1 cellular context compared by ENCODE assay signal in the genomic region with DNA sequence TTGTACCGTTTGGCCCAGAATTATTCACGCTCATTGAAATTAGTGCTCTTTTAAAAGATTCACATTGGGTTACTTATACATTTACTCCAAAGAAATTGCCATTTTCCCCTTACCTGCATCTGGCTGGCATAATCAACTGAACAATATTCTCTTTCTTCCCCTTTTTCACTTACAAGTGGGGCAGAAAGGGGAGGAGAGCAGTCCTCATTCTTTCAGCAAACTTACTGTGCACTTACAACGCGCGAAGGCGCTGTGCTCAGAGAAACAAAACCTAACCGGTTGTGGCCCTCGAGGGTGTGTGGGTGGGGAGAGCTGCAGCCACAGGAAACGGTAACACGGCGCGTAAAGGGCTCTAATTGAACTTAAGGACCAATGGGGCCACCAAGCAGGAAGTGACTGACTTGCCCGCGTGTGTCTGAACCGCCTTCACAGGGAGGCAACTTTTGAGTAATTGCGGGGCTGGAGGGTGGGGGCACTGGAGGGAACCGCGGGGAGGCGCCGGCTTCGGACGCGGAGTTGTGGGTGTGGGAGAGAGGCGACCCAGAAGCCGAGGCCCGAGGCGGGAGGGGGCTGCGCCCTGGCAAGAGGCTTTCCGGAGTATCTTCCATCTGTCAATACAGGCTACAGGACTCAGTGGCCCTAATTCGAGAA.
TF ChIP-seq lines count a peak whose summit lies in the region.

No MANE protein-coding gene starts in this region.

TF ChIP-seq in HepG2, 621 proteins besides CTCF, POLR2A, EP300 and RAD21 (continued from another document and continues in another):
- TF ChIP-seq, protein P1, sequence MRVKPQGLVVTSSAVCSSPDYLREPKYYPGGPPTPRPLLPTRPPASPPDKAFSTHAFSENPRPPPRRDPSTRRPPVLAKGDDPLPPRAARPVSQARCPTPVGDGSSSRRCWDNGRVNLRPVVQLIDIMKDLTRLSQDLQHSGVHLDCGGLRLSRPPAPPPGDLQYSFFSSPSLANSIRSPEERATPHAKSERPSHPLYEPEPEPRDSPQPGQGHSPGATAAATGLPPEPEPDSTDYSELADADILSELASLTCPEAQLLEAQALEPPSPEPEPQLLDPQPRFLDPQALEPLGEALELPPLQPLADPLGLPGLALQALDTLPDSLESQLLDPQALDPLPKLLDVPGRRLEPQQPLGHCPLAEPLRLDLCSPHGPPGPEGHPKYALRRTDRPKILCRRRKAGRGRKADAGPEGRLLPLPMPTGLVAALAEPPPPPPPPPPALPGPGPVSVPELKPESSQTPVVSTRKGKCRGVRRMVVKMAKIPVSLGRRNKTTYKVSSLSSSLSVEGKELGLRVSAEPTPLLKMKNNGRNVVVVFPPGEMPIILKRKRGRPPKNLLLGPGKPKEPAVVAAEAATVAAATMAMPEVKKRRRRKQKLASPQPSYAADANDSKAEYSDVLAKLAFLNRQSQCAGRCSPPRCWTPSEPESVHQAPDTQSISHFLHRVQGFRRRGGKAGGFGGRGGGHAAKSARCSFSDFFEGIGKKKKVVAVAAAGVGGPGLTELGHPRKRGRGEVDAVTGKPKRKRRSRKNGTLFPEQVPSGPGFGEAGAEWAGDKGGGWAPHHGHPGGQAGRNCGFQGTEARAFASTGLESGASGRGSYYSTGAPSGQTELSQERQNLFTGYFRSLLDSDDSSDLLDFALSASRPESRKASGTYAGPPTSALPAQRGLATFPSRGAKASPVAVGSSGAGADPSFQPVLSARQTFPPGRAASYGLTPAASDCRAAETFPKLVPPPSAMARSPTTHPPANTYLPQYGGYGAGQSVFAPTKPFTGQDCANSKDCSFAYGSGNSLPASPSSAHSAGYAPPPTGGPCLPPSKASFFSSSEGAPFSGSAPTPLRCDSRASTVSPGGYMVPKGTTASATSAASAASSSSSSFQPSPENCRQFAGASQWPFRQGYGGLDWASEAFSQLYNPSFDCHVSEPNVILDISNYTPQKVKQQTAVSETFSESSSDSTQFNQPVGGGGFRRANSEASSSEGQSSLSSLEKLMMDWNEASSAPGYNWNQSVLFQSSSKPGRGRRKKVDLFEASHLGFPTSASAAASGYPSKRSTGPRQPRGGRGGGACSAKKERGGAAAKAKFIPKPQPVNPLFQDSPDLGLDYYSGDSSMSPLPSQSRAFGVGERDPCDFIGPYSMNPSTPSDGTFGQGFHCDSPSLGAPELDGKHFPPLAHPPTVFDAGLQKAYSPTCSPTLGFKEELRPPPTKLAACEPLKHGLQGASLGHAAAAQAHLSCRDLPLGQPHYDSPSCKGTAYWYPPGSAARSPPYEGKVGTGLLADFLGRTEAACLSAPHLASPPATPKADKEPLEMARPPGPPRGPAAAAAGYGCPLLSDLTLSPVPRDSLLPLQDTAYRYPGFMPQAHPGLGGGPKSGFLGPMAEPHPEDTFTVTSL (CRISPR knock-in tag; IDR thresholded peaks at IDR 0.05; ENCODE audit: borderline replicate concordance): no peak
- TF ChIP-seq ZNF101 (CRISPR knock-in tag; IDR thresholded peaks at IDR 0.05; ENCODE audit: borderline replicate concordance, low read depth): no peak
- TF ChIP-seq, protein P2, sequence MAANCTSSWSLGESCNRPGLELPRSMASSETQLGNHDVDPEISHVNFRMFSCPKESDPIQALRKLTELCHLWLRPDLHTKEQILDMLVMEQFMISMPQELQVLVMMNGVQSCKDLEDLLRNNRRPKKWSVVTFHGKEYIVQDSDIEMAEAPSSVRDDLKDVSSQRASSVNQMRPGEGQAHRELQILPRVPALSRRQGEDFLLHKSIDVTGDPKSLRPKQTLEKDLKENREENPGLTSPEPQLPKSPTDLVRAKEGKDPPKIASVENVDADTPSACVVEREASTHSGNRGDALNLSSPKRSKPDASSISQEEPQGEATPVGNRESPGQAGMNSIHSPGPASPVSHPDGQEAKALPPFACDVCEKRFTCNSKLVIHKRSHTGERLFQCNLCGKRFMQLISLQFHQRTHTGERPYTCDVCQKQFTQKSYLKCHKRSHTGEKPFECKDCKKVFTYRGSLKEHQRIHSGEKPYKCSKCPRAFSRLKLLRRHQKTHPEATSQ (CRISPR knock-in tag; IDR thresholded peaks at IDR 0.05; ENCODE audit: borderline replicate concordance): peak; percentile 15; the same call in 1 of the 2 replicates
- TF ChIP-seq U2AF2 (IDR thresholded peaks at IDR 0.05; ENCODE audit: low read depth, low read length): no peak
- no peak for TF ChIP-seq ZNF660 (CRISPR knock-in tag; IDR thresholded peaks at IDR 0.05; ENCODE audit: borderline replicate concordance, low read depth)
- TF ChIP-seq, protein P3, sequence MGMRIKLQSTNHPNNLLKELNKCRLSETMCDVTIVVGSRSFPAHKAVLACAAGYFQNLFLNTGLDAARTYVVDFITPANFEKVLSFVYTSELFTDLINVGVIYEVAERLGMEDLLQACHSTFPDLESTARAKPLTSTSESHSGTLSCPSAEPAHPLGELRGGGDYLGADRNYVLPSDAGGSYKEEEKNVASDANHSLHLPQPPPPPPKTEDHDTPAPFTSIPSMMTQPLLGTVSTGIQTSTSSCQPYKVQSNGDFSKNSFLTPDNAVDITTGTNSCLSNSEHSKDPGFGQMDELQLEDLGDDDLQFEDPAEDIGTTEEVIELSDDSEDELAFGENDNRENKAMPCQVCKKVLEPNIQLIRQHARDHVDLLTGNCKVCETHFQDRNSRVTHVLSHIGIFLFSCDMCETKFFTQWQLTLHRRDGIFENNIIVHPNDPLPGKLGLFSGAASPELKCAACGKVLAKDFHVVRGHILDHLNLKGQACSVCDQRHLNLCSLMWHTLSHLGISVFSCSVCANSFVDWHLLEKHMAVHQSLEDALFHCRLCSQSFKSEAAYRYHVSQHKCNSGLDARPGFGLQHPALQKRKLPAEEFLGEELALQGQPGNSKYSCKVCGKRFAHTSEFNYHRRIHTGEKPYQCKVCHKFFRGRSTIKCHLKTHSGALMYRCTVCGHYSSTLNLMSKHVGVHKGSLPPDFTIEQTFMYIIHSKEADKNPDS (CRISPR knock-in tag; IDR thresholded peaks at IDR 0.05): no peak
- TF ChIP-seq NR2F6 (IDR thresholded peaks at IDR 0.05): no peak
- TF ChIP-seq NR2F6 (CRISPR knock-in tag; IDR thresholded peaks at IDR 0.05): no peak
- TF ChIP-seq ZFP90 (CRISPR knock-in tag; IDR thresholded peaks at IDR 0.05; ENCODE audit: borderline replicate concordance): peak; percentile 57; the same call in 1 of the 2 replicates
- TF ChIP-seq, protein P4, sequence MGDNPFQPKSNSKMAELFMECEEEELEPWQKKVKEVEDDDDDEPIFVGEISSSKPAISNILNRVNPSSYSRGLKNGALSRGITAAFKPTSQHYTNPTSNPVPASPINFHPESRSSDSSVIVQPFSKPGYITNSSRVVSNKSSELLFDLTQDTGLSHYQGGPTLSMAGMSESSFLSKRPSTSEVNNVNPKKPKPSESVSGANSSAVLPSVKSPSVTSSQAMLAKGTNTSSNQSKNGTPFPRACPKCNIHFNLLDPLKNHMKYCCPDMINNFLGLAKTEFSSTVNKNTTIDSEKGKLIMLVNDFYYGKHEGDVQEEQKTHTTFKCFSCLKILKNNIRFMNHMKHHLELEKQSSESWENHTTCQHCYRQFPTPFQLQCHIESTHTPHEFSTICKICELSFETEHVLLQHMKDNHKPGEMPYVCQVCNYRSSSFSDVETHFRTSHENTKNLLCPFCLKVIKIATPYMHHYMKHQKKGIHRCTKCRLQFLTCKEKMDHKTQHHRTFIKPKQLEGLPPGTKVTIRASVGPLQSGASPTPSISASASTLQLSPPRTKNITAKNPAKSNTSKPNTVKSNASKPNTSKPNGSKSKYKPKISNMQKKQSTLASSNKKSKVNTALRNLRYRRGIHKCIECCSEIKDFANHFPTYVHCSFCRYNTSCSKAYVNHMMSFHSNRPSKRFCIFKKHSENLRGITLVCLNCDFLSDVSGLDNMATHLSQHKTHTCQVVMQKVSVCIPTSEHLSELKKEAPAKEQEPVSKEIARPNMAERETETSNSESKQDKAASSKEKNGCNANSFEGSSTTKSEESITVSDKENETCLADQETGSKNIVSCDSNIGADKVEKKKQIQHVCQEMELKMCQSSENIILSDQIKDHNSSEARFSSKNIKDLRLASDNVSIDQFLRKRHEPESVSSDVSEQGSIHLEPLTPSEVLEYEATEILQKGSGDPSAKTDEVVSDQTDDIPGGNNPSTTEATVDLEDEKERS (CRISPR knock-in tag; IDR thresholded peaks at IDR 0.05): no peak
- TF ChIP-seq, protein P5, sequence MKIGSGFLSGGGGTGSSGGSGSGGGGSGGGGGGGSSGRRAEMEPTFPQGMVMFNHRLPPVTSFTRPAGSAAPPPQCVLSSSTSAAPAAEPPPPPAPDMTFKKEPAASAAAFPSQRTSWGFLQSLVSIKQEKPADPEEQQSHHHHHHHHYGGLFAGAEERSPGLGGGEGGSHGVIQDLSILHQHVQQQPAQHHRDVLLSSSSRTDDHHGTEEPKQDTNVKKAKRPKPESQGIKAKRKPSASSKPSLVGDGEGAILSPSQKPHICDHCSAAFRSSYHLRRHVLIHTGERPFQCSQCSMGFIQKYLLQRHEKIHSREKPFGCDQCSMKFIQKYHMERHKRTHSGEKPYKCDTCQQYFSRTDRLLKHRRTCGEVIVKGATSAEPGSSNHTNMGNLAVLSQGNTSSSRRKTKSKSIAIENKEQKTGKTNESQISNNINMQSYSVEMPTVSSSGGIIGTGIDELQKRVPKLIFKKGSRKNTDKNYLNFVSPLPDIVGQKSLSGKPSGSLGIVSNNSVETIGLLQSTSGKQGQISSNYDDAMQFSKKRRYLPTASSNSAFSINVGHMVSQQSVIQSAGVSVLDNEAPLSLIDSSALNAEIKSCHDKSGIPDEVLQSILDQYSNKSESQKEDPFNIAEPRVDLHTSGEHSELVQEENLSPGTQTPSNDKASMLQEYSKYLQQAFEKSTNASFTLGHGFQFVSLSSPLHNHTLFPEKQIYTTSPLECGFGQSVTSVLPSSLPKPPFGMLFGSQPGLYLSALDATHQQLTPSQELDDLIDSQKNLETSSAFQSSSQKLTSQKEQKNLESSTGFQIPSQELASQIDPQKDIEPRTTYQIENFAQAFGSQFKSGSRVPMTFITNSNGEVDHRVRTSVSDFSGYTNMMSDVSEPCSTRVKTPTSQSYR (CRISPR knock-in tag; IDR thresholded peaks at IDR 0.05; ENCODE audit: borderline replicate concordance): no peak
- no peak for TF ChIP-seq NFRKB (IDR thresholded peaks at IDR 0.05)
- TF ChIP-seq ZNF263 (CRISPR knock-in tag; IDR thresholded peaks at IDR 0.05): no peak; the same call in 1 of the 2 replicates
- TF ChIP-seq, protein P6, sequence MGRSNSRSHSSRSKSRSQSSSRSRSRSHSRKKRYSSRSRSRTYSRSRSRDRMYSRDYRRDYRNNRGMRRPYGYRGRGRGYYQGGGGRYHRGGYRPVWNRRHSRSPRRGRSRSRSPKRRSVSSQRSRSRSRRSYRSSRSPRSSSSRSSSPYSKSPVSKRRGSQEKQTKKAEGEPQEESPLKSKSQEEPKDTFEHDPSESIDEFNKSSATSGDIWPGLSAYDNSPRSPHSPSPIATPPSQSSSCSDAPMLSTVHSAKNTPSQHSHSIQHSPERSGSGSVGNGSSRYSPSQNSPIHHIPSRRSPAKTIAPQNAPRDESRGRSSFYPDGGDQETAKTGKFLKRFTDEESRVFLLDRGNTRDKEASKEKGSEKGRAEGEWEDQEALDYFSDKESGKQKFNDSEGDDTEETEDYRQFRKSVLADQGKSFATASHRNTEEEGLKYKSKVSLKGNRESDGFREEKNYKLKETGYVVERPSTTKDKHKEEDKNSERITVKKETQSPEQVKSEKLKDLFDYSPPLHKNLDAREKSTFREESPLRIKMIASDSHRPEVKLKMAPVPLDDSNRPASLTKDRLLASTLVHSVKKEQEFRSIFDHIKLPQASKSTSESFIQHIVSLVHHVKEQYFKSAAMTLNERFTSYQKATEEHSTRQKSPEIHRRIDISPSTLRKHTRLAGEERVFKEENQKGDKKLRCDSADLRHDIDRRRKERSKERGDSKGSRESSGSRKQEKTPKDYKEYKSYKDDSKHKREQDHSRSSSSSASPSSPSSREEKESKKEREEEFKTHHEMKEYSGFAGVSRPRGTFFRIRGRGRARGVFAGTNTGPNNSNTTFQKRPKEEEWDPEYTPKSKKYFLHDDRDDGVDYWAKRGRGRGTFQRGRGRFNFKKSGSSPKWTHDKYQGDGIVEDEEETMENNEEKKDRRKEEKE (IDR thresholded peaks at IDR 0.05): no peak
- no peak for TF ChIP-seq SNAPC2 (CRISPR knock-in tag; IDR thresholded peaks at IDR 0.05)
- TF ChIP-seq ZBTB3 (CRISPR knock-in tag; IDR thresholded peaks at IDR 0.05; ENCODE audit: borderline replicate concordance, low read depth): no peak
- TF ChIP-seq U2AF1 (optimal IDR thresholded peaks at IDR 0.05; ENCODE audit: low read depth, low read length): no peak
- no peak for TF ChIP-seq HOXA9 (CRISPR knock-in tag; IDR thresholded peaks at IDR 0.05; ENCODE audit: borderline replicate concordance)
- no peak for TF ChIP-seq MAZ (IDR thresholded peaks at IDR 0.05; ENCODE audit: borderline replicate concordance, low read depth, low read length)
- peak; percentile 16; the same call in 1 of the 2 replicates for TF ChIP-seq MAZ (CRISPR knock-in tag; IDR thresholded peaks at IDR 0.05; ENCODE audit: low read depth)
- no peak for TF ChIP-seq SMAD3 (CRISPR knock-in tag; IDR thresholded peaks at IDR 0.05)
- no peak for TF ChIP-seq ZBTB38 (CRISPR knock-in tag; IDR thresholded peaks at IDR 0.05)
- no peak for TF ChIP-seq ETV6 (CRISPR knock-in tag; conservative IDR thresholded peaks at IDR 0.05)
- no peak; the same call in 1 of the 2 replicates for TF ChIP-seq KMT2A (CRISPR knock-in tag; IDR thresholded peaks at IDR 0.05)
- TF ChIP-seq CREM (IDR thresholded peaks at IDR 0.05): no peak; the same call in none of the 2 replicates
- no peak for TF ChIP-seq CREM (CRISPR knock-in tag; IDR thresholded peaks at IDR 0.05)
- TF ChIP-seq KDM3A (CRISPR knock-in tag; IDR thresholded peaks at IDR 0.05; ENCODE audit: low read depth): no peak
- TF ChIP-seq ZNF720 (CRISPR knock-in tag; IDR thresholded peaks at IDR 0.05): no peak
- TF ChIP-seq ZSCAN22 (CRISPR knock-in tag; IDR thresholded peaks at IDR 0.05): no peak
- TF ChIP-seq WIZ (CRISPR knock-in tag; IDR thresholded peaks at IDR 0.05): no peak
- TF ChIP-seq ZZZ3 (CRISPR knock-in tag; IDR thresholded peaks at IDR 0.05; ENCODE audit: borderline replicate concordance): no peak
- TF ChIP-seq HIVEP1 (CRISPR knock-in tag; IDR thresholded peaks at IDR 0.05): peak; percentile 8; the same call in 1 of the 2 replicates
- no peak for TF ChIP-seq ZNF737 (CRISPR knock-in tag; IDR thresholded peaks at IDR 0.05; ENCODE audit: borderline replicate concordance)
